In the genomic region with DNA sequence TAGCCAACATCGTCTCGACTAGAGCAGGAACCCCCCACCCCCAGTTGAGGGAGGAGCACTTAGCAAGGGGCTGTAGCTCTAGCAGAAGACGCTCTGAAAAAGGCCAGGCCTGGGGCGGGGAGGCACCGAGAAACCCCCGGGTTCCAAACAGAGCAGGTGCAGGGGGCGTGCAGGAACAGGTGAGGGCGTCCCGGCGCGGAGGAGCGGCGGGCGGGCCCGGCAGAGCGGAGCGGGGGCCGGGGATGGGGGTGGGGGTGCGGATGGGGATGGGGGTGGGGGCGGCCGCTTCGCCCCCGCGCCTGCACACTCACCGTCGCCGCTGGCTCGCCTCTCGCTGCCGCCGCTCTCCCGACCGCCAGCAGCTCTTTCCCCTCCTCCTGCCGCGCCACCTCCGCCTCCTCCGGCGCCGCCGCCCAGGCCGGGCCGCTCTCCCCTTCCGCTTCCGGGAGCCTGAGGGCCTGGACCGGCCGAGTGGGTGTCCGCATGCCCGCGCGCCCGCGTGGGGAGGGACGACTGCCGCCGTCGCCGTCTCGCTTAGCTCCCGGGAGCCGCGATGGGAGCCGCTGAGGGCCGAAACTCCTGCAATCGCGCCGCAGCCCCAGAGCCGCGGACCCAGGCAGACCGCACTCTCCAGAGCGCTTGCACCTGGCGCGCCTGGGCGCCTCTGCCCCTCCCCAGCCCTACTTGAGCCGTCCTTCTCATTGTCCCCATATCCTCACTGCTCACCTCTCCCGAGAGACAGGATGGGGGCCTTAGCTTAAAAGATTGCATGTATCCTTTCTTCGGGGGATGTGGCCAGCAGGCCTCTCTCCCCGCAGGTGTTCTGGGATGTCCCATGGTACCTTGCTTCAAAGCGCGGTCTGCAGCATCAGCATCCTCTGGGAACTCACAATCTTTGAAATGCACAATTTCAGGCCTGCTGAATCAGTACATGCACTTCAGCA, we compare ENCODE assay signal across 8 cellular contexts. TPM values are rescaled to one million over a fixed set of nuclear protein-coding genes. Genes with fewer than 3 reads are reported as not detected.
DNase-seq lines count a peak whose midpoint lies in the region; ATAC-seq and TF ChIP-seq lines count a peak whose summit lies in the region.

A gene with protein sequence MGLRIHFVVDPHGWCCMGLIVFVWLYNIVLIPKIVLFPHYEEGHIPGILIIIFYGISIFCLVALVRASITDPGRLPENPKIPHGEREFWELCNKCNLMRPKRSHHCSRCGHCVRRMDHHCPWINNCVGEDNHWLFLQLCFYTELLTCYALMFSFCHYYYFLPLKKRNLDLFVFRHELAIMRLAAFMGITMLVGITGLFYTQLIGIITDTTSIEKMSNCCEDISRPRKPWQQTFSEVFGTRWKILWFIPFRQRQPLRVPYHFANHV (minus strand): TSS at position 515 of the 944 bp plus-strand sequence. CDS start 19,092 bp downstream, outside the sequence.

- peaks cover 8% of the 10 kb centered on the region for H3K27me3 Mint-ChIP-seq in activated naive CD4-positive, alpha-beta T cell treated with anti-CD3 and anti-CD28 coated beads for 36 hours (ENCODE audit: low read depth)

- H3K4me3 Mint-ChIP-seq in activated naive CD4-positive, alpha-beta T cell treated with anti-CD3 and anti-CD28 coated beads for 36 hours = peak within 1 kb of the TSS; percentile 89

- CTCF ChIA-PET in activated naive CD4-positive, alpha-beta T cell treated with anti-CD3 and anti-CD28 coated beads for 36 hours (lab: Charles Lee) = interaction anchor here (2.2 kb wide), 1 partner anchor 73 kb away, joined by 4 read pairs; no protein-coding TSS in a partner anchor

- H3K36me3 Mint-ChIP-seq in activated naive CD4-positive, alpha-beta T cell treated with anti-CD3 and anti-CD28 coated beads for 36 hours (ENCODE audit: low read depth) = peaks cover 14% of the 10 kb centered on the region

- peaks cover 32% of the 10 kb centered on the region for H3K4me1 Mint-ChIP-seq in activated naive CD4-positive, alpha-beta T cell treated with anti-CD3 and anti-CD28 coated beads for 36 hours (ENCODE audit: low read depth)

- no peaks in the 10 kb centered on the region for H3K9me3 Mint-ChIP-seq in activated naive CD4-positive, alpha-beta T cell treated with anti-CD3 and anti-CD28 coated beads for 36 hours

- DNase-seq in DMS153 (lab: John Stamatoyannopoulos, UW) = peak; percentile 69
- peak; percentile 90 for DNase-seq in GM20000 (ENCODE audit: low spot score)
- DNase-seq in HT-29 (ENCODE audit: low spot score) = peak; percentile 58
- peak; percentile 12 to 30 for DNase-seq in SHP77 (lab: John Stamatoyannopoulos, UW)
- DNase-seq in activated naive CD4-positive, alpha-beta T cell treated with anti-CD3 and anti-CD28 coated beads for 36 hours = peak; percentile 62
- peak; percentile 72 for DNase-seq in glomerular visceral epithelial cell (ENCODE audit: extremely low spot score)
- no peak for DNase-seq in omental fat pad (ENCODE audit: low spot score)

- TF ChIP-seq CTCF in GM20000 (IDR thresholded peaks at IDR 0.05; ENCODE audit: extremely low read depth, missing control alignments) (no peak), omental fat pad (IDR thresholded peaks at IDR 0.05) (no peak)

- ATAC-seq in omental fat pad (ENCODE audit: low FRiP score) = peak; percentile 87

- peak within 1 kb of the TSS; percentile 79 for H3K27ac Mint-ChIP-seq in activated naive CD4-positive, alpha-beta T cell treated with anti-CD3 and anti-CD28 coated beads for 36 hours

- H3K27ac ChIP-seq in temporal lobe (ENCODE audit: low read depth, low read length) = no peak within 1 kb of the TSS

- intact Hi-C loops in activated naive CD4-positive, alpha-beta T cell treated with anti-CD3 and anti-CD28 coated beads for 36 hours (cut with micrococcal nuclease) = loop anchor here (2.0 to 10.0 kb wide), 6 partner anchors 76 to 729 kb away; partner anchors contain the start of gene SNAPC3

RNA-seq across cellular contexts. Expression of the gene that starts here (rescaled TPM):
- total RNA-seq in HT-29 (2014; rRNA removed; shearing (Covaris generic)) = 5.2 and 6.1 TPM in 2 replicates
- 1 to 10 TPM; 3.5 to 3.8 TPM for total RNA-seq in activated naive CD4-positive, alpha-beta T cell treated with anti-CD3 and anti-CD28 coated beads for 36 hours
- 10 to 100 TPM in 1 of 4 donors, 1 to 10 TPM in 3; 7.7 to 11.2 (median 8.3) TPM for total RNA-seq in omental fat pad
- total RNA-seq in temporal lobe = 36.4 TPM
